Comparison of ENCODE assay signal across 9 cellular contexts in genomic region chr14:104770851-104771272, GRCh38. TPM values are rescaled to one million over a fixed set of nuclear protein-coding genes. Genes with fewer than 3 reads are reported as not detected.
DNase-seq lines count a peak whose midpoint lies in the region; ATAC-seq and TF ChIP-seq lines count a peak whose summit lies in the region.
"Had no signal": no experiment of that assay in that cellular context is flagged by ENCODE, and none has a peak within 500 bp of the region (broad histone marks: within the 10 kb centered on the region; RNA-seq: fewer than 3 reads in every experiment).

No MANE protein-coding gene starts in this region.

- H3K4me1 Mint-ChIP-seq in Caco-2 (ENCODE audit: low read depth, unreplicated experiment) (peaks cover 13% of the 10 kb centered on the region), MCF 10A (ENCODE audit: insufficient read depth, unreplicated experiment) (no peaks in the 10 kb centered on the region), natural killer cell (no peaks in the 10 kb centered on the region)

- H3K9me3 Mint-ChIP-seq in Caco-2 (ENCODE audit: unreplicated experiment): no peaks in the 10 kb centered on the region
- peaks cover 8% of the 10 kb centered on the region for H3K9me3 Mint-ChIP-seq in MCF 10A (ENCODE audit: unreplicated experiment)
- H3K9me3 Mint-ChIP-seq in natural killer cell: peaks cover 0 to 2% of the 10 kb centered on the region in 2 donors

- BruUV-seq in Caco-2 (replicated peaks; lab: Mats Ljungman, UMichigan) (no TSS peak), MCF 10A (replicated peaks; lab: Mats Ljungman, UMichigan) (no TSS peak)

- intact Hi-C loops in Caco-2 (cut with micrococcal nuclease; ENCODE audit: unreplicated experiment) (no loop called here), MCF 10A (cut with micrococcal nuclease) (no loop called here), natural killer cell (cut with micrococcal nuclease) (no loop called here)

- POLR2A ChIA-PET in Caco-2 (lab: Charles Lee) (no interaction called here), MCF 10A (lab: Yijun Ruan, JAX) (interaction anchor here (0.7 to 1.8 kb wide), 2 partner anchors 10 to 18 kb away, joined by 3 to 4 read pairs; partner anchors contain the start of gene SIVA1)

- no peak overlapping the region for H3K4me3 ChIP-seq in Caco-2 (ENCODE audit: low read depth, low read length)
- H3K4me3 ChIP-seq in HL-60 (replicated peaks; ENCODE audit: insufficient read depth, low read length): no peak overlapping the region

- CTCF ChIA-PET in Caco-2 (lab: Charles Lee): interaction anchor here (1.8 kb wide), 1 partner anchor 56 kb away, joined by 4 read pairs; no protein-coding TSS in a partner anchor
- CTCF ChIA-PET in MCF 10A (lab: Yijun Ruan, JAX): interaction anchor here (0.9 to 3.7 kb wide), 4 partner anchors 22 to 55 kb away, joined by 3 to 26 read pairs (median 4); partner anchors contain the start of gene ZBTB42

- TF ChIP-seq CTCF in Caco-2 (IDR thresholded peaks at IDR 0.05; ENCODE audit: insufficient read depth in 1 of 2, low read depth in 1 of 2, low read length in 1 of 2, severe bottlenecking in 1 of 2, unreplicated experiment in 1 of 2): peak; percentile 19 to 34
- peak; percentile 47 for TF ChIP-seq CTCF in HL-60 (IDR thresholded peaks at IDR 0.05; ENCODE audit: insufficient read depth, low read length)
- TF ChIP-seq CTCF in MCF 10A (IDR thresholded peaks at IDR 0.05; ENCODE audit: unreplicated experiment): peak; percentile 58
- peak; percentile 54 for TF ChIP-seq CTCF in natural killer cell (IDR thresholded peaks at IDR 0.05)

- ATAC-seq in natural killer cell (no peak), HG03354 (IDR thresholded peaks at IDR 0.05; ENCODE audit: poor library complexity, severe bottlenecking, unreplicated experiment) (no peak), HG02678 (IDR thresholded peaks at IDR 0.05; ENCODE audit: unreplicated experiment) (no peak)

- H3K4me1 ChIP-seq in Caco-2: peaks cover 18% of the 10 kb centered on the region

- no peak overlapping the region for H3K4me3 Mint-ChIP-seq in Caco-2 (ENCODE audit: unreplicated experiment)
- no peak overlapping the region for H3K4me3 Mint-ChIP-seq in MCF 10A (ENCODE audit: unreplicated experiment)
- H3K4me3 Mint-ChIP-seq in natural killer cell: no peak overlapping the region

- H3K36me3 ChIP-seq in Caco-2 (ENCODE audit: control insufficient read depth, insufficient read depth, low read length): peaks cover 7% of the 10 kb centered on the region

- no peaks in the 10 kb centered on the region; the same call in 1 of the 2 replicates for H3K9me3 ChIP-seq in Caco-2

- DNase-seq in Caco-2 (no peak), HL-60 (ENCODE audit: low read depth in 1 of 2, low spot score in 1 of 2) (no peak), MCF 10A (ENCODE audit: unreplicated experiment) (no peak), natural killer cell (no peak), NCI-H1436 (lab: John Stamatoyannopoulos, UW) (no peak), HCEC 1CT (no peak)
- DNase-seq: activated gamma-delta T cell treated with Interleukin-2 at 50 U/mL for 16 hours had no signal

- H3K27ac Mint-ChIP-seq in Caco-2 (ENCODE audit: unreplicated experiment): no peak overlapping the region
- no peak overlapping the region for H3K27ac Mint-ChIP-seq in MCF 10A (ENCODE audit: low read depth, unreplicated experiment)
- no peak overlapping the region for H3K27ac Mint-ChIP-seq in natural killer cell

- H3K27me3 Mint-ChIP-seq in Caco-2 (ENCODE audit: insufficient read depth, unreplicated experiment) (no peaks in the 10 kb centered on the region), MCF 10A (ENCODE audit: insufficient read depth, unreplicated experiment) (no peaks in the 10 kb centered on the region), natural killer cell (ENCODE audit: low read depth in 2 of 2) (no peaks in the 10 kb centered on the region)

- H3K27me3 ChIP-seq in Caco-2 (replicated peaks; ENCODE audit: control insufficient read depth, insufficient read depth, low read length) (no peaks in the 10 kb centered on the region), HL-60 (ENCODE audit: insufficient read depth, poor library complexity, severe bottlenecking) (no peaks in the 10 kb centered on the region)

- H3K27ac ChIP-seq in HL-60 (replicated peaks): no peak overlapping the region

- H3K36me3 Mint-ChIP-seq in Caco-2 (ENCODE audit: insufficient read depth, unreplicated experiment) (peaks cover 71% of the 10 kb centered on the region), MCF 10A (ENCODE audit: insufficient read depth, unreplicated experiment) (peaks cover 31% of the 10 kb centered on the region), natural killer cell (no peaks in the 10 kb centered on the region)

RNA-seq across cellular contexts. Expression of gene SIVA1, which starts 17.9 kb away (rescaled TPM):
- total RNA-seq in Caco-2 (2022) (99.3 and 105 TPM in 2 replicates), MCF 10A (2022) (63.3 and 72.7 TPM in 2 replicates), natural killer cell (10 to 100 TPM; 59.7 to 74.8 (median 59.8) TPM)

RNA-seq across cellular contexts. Expression of gene AKT1, which starts 24.7 kb away (rescaled TPM):
- total RNA-seq in Caco-2 (2022) (110 and 111 TPM in 2 replicates), MCF 10A (2022) (83.3 and 96.3 TPM in 2 replicates), natural killer cell (100 to 1,000 TPM; 152 to 163 (median 153) TPM)

RNA-seq across cellular contexts. Expression of gene ZBTB42, which starts 30.0 kb away (rescaled TPM):
- total RNA-seq in Caco-2 (2022) (9.1 and 9.7 TPM in 2 replicates), MCF 10A (2022) (1.0 and 1.2 TPM in 2 replicates), natural killer cell (1 to 10 TPM; 3.6 to 4.5 (median 3.7) TPM)

RNA-seq across cellular contexts. Expression of gene ADSS1, which starts 46.8 kb away (rescaled TPM):
- total RNA-seq in Caco-2 (2022) (1.6 and 3.2 TPM in 2 replicates), MCF 10A (2022) (2.9 and 5.2 TPM in 2 replicates), natural killer cell (1 to 10 TPM; 2.1 to 2.7 (median 2.5) TPM)
